8 cellular contexts compared by ENCODE assay signal in the genomic region with DNA sequence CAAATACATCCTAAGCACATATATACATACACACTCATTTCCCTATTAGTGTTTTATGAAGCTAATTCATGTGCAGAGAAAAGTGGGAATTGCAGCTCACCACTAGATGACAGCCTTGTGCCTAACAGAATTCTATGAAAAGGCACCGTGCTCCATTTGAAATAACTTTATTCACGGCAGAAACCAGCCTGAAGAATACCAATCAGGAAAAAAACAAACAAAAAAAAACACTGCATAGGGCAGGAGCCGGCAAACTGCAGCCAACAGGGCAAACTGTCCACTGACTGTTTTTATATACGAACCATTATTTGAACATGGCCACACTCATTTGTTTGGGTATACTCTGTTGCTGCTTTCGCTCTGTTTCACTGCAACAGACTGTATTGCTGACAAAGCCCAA. TPM values are rescaled to one million over a fixed set of nuclear protein-coding genes. Genes with fewer than 3 reads are reported as not detected.
DNase-seq lines count a peak whose midpoint lies in the region; ATAC-seq lines count a peak whose summit lies in the region.

No MANE protein-coding gene starts in this region.

- DNase-seq in EL (peak; percentile 53), M059J (ENCODE audit: low read depth) (peak; percentile 62), amniotic epithelial cell (ENCODE audit: low read depth) (peak; percentile 66), iPS-NIHi7 (ENCODE audit: extremely low spot score) (peak; percentile 21), NCI-H128 (lab: John Stamatoyannopoulos, UW; ENCODE audit: unreplicated experiment) (no peak)

- H3K27ac ChIP-seq in subcutaneous abdominal adipose tissue (ENCODE audit: low read depth, low read length) = no peak overlapping the region

- peaks cover under 1 to 21% (median 6%) of the 10 kb centered on the region in 5 donors for H3K36me3 ChIP-seq in subcutaneous abdominal adipose tissue (ENCODE audit: control insufficient read depth in 5 of 5, insufficient read depth in 5 of 5, low read length in 5 of 5)

- H3K4me3 ChIP-seq in subcutaneous abdominal adipose tissue (ENCODE audit: low read depth in 1 of 5, low read length in 5 of 5) = peak overlapping the region; percentile 3 to 47 (median 25)

- peak overlapping the region in 2 of 5 donors; percentile 0 to 62 for H3K9ac ChIP-seq in subcutaneous abdominal adipose tissue (ENCODE audit: low read length in 5 of 5)

- ATAC-seq in HG03457 (IDR thresholded peaks at IDR 0.05; ENCODE audit: unreplicated experiment) (no peak), GM19467 (IDR thresholded peaks at IDR 0.05; ENCODE audit: unreplicated experiment) (no peak)

- peaks cover 0 to 3% (median 0%) of the 10 kb centered on the region in 5 donors for H3K4me1 ChIP-seq in subcutaneous abdominal adipose tissue (ENCODE audit: control insufficient read depth in 5 of 5, insufficient read depth in 5 of 5, low read length in 5 of 5)

- no peaks in the 10 kb centered on the region for H3K9me3 ChIP-seq in subcutaneous abdominal adipose tissue (ENCODE audit: control insufficient read depth in 5 of 5, low read length in 5 of 5)

- no peaks in the 10 kb centered on the region for H3K27me3 ChIP-seq in subcutaneous abdominal adipose tissue (ENCODE audit: control insufficient read depth in 5 of 5, insufficient read depth in 4 of 5, low read length in 5 of 5)

RNA-seq across cellular contexts. Expression of gene ERMP1, which starts 33.6 kb away (rescaled TPM):
- 5.9 and 14.2 TPM in 2 replicates for total RNA-seq in M059J (2014; rRNA removed; shearing (Covaris generic))
